In genomic region chr9:125126019-125126746, GRCh38 we compare ENCODE assay signal across 8 cellular contexts. TPM values are rescaled to one million over a fixed set of nuclear protein-coding genes. Genes with fewer than 3 reads are reported as not detected.
DNase-seq lines count a peak whose midpoint lies in the region; ATAC-seq, FAIRE-seq and TF ChIP-seq lines count a peak whose summit lies in the region.

No MANE protein-coding gene starts in this region.

- H3K36me3 ChIP-seq in adipocyte (ENCODE audit: control insufficient read depth, insufficient read depth, low read length, severe bottlenecking), result no peaks in the 10 kb centered on the region
- H3K36me3 ChIP-seq in right atrium auricular region, result no peaks in the 10 kb centered on the region

- DNase-seq in A549 (ENCODE audit: low read depth in 1 of 2, low spot score in 1 of 2) (peak in 1 of 2 experiments; percentile 20), GM19239 (ENCODE audit: insufficient read length, low spot score) (peak; percentile 36), T-helper 1 cell (peak; percentile 46 to 84 (median 69)), adipocyte (ENCODE audit: low read depth) (peak; percentile 94), right atrium auricular region (ENCODE audit: low spot score) (peak; percentile 88), mesenteric fat pad (ENCODE audit: low spot score) (no peak)
- DNase-seq in stimulated activated CD4-positive, alpha-beta T cell treated with anti-CD3 and anti-CD28 coated beads, Interleukin-12 subunit alpha, Interleukin-12 subunit beta, amount 100 ng/mL, for 24 hours (ENCODE audit: low read depth in 2 of 2), result peak; percentile 28 to 56

- POLR2A ChIA-PET in A549 (lab: Yijun Ruan, JAX), result no interaction called here

- H3K27ac ChIP-seq in A549 (peak overlapping the region in 1 of 2 experiments; percentile 32; a peak in 1 of 6 replicates), right atrium auricular region (no peak overlapping the region)

- H3K9ac ChIP-seq in adipocyte (ENCODE audit: low read length), result no peak overlapping the region

- no peak for TF ChIP-seq RAD21 in A549 (conservative IDR thresholded peaks at IDR 0.05 in 1 of 2, IDR thresholded peaks at IDR 0.05 in 1 of 2)

- FAIRE-seq in A549 (lab: Jason Lieb, UNC), result no peak
- peak; percentile 63 for FAIRE-seq in GM19239 (lab: Jason Lieb, UNC)

- no peak for TF ChIP-seq CTCF in A549 (IDR thresholded peaks at IDR 0.05)
- TF ChIP-seq CTCF in right atrium auricular region (IDR thresholded peaks at IDR 0.05), result no peak

- ATAC-seq in A549 (peak; percentile 68 to 76; a peak in 5 of 6 replicates), HG03442 (IDR thresholded peaks at IDR 0.05; ENCODE audit: unreplicated experiment) (peak; percentile 88)

- no peaks in the 10 kb centered on the region for H3K9me3 ChIP-seq in A549
- H3K9me3 ChIP-seq in adipocyte (ENCODE audit: control insufficient read depth, low read length), result no peaks in the 10 kb centered on the region
- H3K9me3 ChIP-seq in right atrium auricular region, result no peaks in the 10 kb centered on the region

- no peak for TF ChIP-seq POLR2A in A549 (IDR thresholded peaks at IDR 0.05; ENCODE audit: low read length)

- no peak overlapping the region for H3K4me2 ChIP-seq in A549

- H3K27me3 ChIP-seq in adipocyte (replicated peaks; ENCODE audit: control insufficient read depth, insufficient read depth, low read length), result no peaks in the 10 kb centered on the region
- H3K27me3 ChIP-seq in right atrium auricular region, result no peaks in the 10 kb centered on the region

- CTCF ChIA-PET in A549 (lab: Yijun Ruan, JAX), result interaction anchor here (0.7 kb wide), 1 partner anchor 281 kb away, joined by 3 read pairs; no protein-coding TSS in a partner anchor

- 97% methylated on average over 1 of the region's 2 CpGs for whole genome bisulfite sequencing in A549 (ENCODE audit: missing lambda C conversion rate)

- H3K4me3 ChIP-seq in A549 (no peak overlapping the region), adipocyte (ENCODE audit: low read length) (peak overlapping the region; percentile 50), right atrium auricular region (no peak overlapping the region)

- H3K4me1 ChIP-seq in A549 (peaks cover 3% of the 10 kb centered on the region; the same call in 1 of the 3 replicates), adipocyte (ENCODE audit: control insufficient read depth, insufficient read depth, low read length) (peaks cover 16% of the 10 kb centered on the region), right atrium auricular region (peaks cover 0 to 9% of the 10 kb centered on the region in 2 donors)

- no peak for TF ChIP-seq EP300 in A549 (IDR thresholded peaks at IDR 0.05)

TF ChIP-seq in A549, 52 proteins besides CTCF, POLR2A, EP300 and RAD21:
- no peak for TF ChIP-seq MAFK (IDR thresholded peaks at IDR 0.05; ENCODE audit: partially characterized antibody)
- TF ChIP-seq HDAC2 (IDR thresholded peaks at IDR 0.05), result no peak
- TF ChIP-seq ZFP36 (IDR thresholded peaks at IDR 0.05; ENCODE audit: borderline replicate concordance, partially characterized antibody), result no peak
- no peak for TF ChIP-seq ZNF302 (CRISPR knock-in tag; IDR thresholded peaks at IDR 0.05)

RNA-seq across cellular contexts. Expression of gene SCAI, which starts 17.1 kb away (rescaled TPM):
- polyA plus RNA-seq in A549 (2011; rRNA removed) (5.0 and 6.8 TPM in 2 replicates), A549 (2017; fragmentation: RNase III; extraction: RNeasy Plus Mini Kit Qiagen cat#74134 plus additional on column Dnase treatment) (2.1 to 2.3 TPM (median 2.2 TPM) in 3 replicates)
- 0.76 and 0.99 TPM in 2 replicates for polyA plus RNA-seq in A549 (2012; cell fraction: cytosol; rRNA removed)
- polyA plus RNA-seq in A549 (2012; cell fraction: nucleus; rRNA removed), result 0.72 and 1.4 TPM in 2 replicates
- 5.9 and 6.3 TPM in 2 replicates for polyA minus RNA-seq in A549 (2011; rRNA and poly(A)+ RNA removed)
- total RNA-seq in right atrium auricular region (1 to 10 TPM; 4.0 to 5.3 TPM), mesenteric fat pad (6.4 TPM)
